In genomic region chr1:173164178-173164577, GRCh38 we compare ENCODE assay signal across 31 cellular contexts.
"Had no signal": no experiment of that assay in that cellular context is flagged by ENCODE, and none has a peak within 500 bp of the region (broad histone marks: within the 10 kb centered on the region; RNA-seq: fewer than 3 reads in every experiment).

No MANE protein-coding gene starts in this region.

- ATAC-seq: activated CD4-positive, alpha-beta T cell treated with anti-CD3 and anti-CD28 coated beads for 36 hours; activated naive CD4-positive, alpha-beta T cell treated with anti-CD3 and anti-CD28 coated beads, Interleukin-2, amount 50 U/mL, for 72 hours; activated T-cell treated with anti-CD3 and anti-CD28 coated beads, Interleukin-2, amount 50 U/mL, for 72 hours; esophagus mucosa; T-helper 17 cell had no signal

- H3K4me1 Mint-ChIP-seq: activated CD4-positive, alpha-beta T cell treated with anti-CD3 and anti-CD28 coated beads, Interleukin-2, amount 10 ng/mL, durations not matched to agents 24 days and 14 days; activated naive CD4-positive, alpha-beta T cell treated with anti-CD3 and anti-CD28 coated beads, Interleukin-2, amount 10 ng/mL, durations not matched to agents 7 days and 5 days; T-helper 17 cell had no signal

- H3K4me1 ChIP-seq: ascending aorta had no signal

- H3K9me3 Mint-ChIP-seq: activated CD4-positive, alpha-beta memory T cell treated with anti-CD3 and anti-CD28 coated beads, Interleukin-2, amount 10 ng/mL, durations not matched to agents 7 days and 5 days; activated naive CD4-positive, alpha-beta T cell treated with anti-CD3 and anti-CD28 coated beads, Interleukin-2, amount 10 ng/mL, durations not matched to agents 7 days and 5 days; activated naive CD4-positive, alpha-beta T cell treated with anti-CD3 and anti-CD28 coated beads, Interleukin-2, amount 50 U/mL, for 72 hours; activated T-cell treated with anti-CD3 and anti-CD28 coated beads, Interleukin-2, amount 50 U/mL, for 24 hours; activated T-cell treated with anti-CD3 and anti-CD28 coated beads, Interleukin-2, amount 50 U/mL, for 72 hours; central memory CD8-positive, alpha-beta T cell; dendritic cell treated with granulocyte-macrophage colony-stimulating factor and Interleukin-4, amounts not matched to agents 40 ng/mL and 50 ng/mL, for 4 days; endodermal cell; T-helper 2 cell treated with Interferon-gamma antibody and Interleukin-4, amounts not matched to agents 5 μg/mL and 100 μg/mL, for 36 hours had no signal

- H3K4me3 Mint-ChIP-seq: activated CD4-positive, alpha-beta memory T cell treated with anti-CD3 and anti-CD28 coated beads, Interleukin-2, amount 10 ng/mL, durations not matched to agents 7 days and 5 days; activated CD4-positive, alpha-beta T cell treated with anti-CD3 and anti-CD28 coated beads for 36 hours; activated CD4-positive, alpha-beta T cell treated with anti-CD3 and anti-CD28 coated beads, Interleukin-2, amount 10 ng/mL, durations not matched to agents 24 days and 14 days; activated naive CD4-positive, alpha-beta T cell treated with anti-CD3 and anti-CD28 coated beads, Interleukin-2, amount 10 ng/mL, durations not matched to agents 7 days and 5 days; activated naive CD8-positive, alpha-beta T cell treated with anti-CD3 and anti-CD28 coated beads, Interleukin-2, amount 10 ng/mL, durations not matched to agents 7 days and 5 days; activated T-cell treated with anti-CD3 and anti-CD28 coated beads, Interleukin-2, amount 50 U/mL, for 24 hours; activated T-cell treated with anti-CD3 and anti-CD28 coated beads, Interleukin-2, amount 50 U/mL, for 72 hours; central memory CD8-positive, alpha-beta T cell; dendritic cell treated with granulocyte-macrophage colony-stimulating factor and Interleukin-4, amounts not matched to agents 40 ng/mL and 50 ng/mL, for 4 days; endodermal cell; T-helper 17 cell; T-helper 2 cell treated with Interferon-gamma antibody and Interleukin-4, amounts not matched to agents 5 μg/mL and 100 μg/mL, for 36 hours had no signal

- DNase-seq: activated CD4-positive, alpha-beta memory T cell treated with anti-CD3 and anti-CD28 coated beads, Interleukin-2, amount 10 ng/mL, durations not matched to agents 7 days and 5 days; activated CD4-positive, alpha-beta T cell treated with anti-CD3 and anti-CD28 coated beads for 36 hours; activated CD4-positive, alpha-beta T cell treated with anti-CD3 and anti-CD28 coated beads, Interleukin-2, amount 10 ng/mL, durations not matched to agents 24 days and 14 days; activated CD4-positive, CD25-positive, alpha-beta regulatory T cell; activated CD4-positive, CD25-positive, alpha-beta regulatory T cell treated with anti-CD3 and anti-CD28 coated beads, Interleukin-2, amount 50 U/mL, for 72 hours; activated CD8-positive, alpha-beta memory T cell treated with anti-CD3 and anti-CD28 coated beads, Interleukin-2, amount 50 U/mL, for 48 hours; activated gamma-delta T cell; activated naive CD4-positive, alpha-beta T cell; activated naive CD4-positive, alpha-beta T cell treated with anti-CD3 and anti-CD28 coated beads, Interleukin-2, amount 10 ng/mL, durations not matched to agents 7 days and 5 days; activated naive CD8-positive, alpha-beta T cell treated with anti-CD3 and anti-CD28 coated beads, Interleukin-2, amount 10 ng/mL, durations not matched to agents 7 days and 5 days; activated T-cell treated with anti-CD3 and anti-CD28 coated beads for 4 hours; activated T-cell treated with anti-CD3 and anti-CD28 coated beads, Interleukin-2, amount 50 U/mL, for 24 hours; activated T-cell treated with anti-CD3 and anti-CD28 coated beads, Interleukin-2, amount 50 U/mL, for 72 hours; brain microvascular endothelial cell; dorsolateral prefrontal cortex; effector memory CD4-positive, alpha-beta T cell; foreskin fibroblast; T-helper 1 cell; T-helper 17 cell; T1000; WERI-Rb-1 had no signal

- H3K36me3 Mint-ChIP-seq: activated naive CD4-positive, alpha-beta T cell treated with anti-CD3 and anti-CD28 coated beads, Interleukin-2, amount 10 ng/mL, durations not matched to agents 7 days and 5 days; activated naive CD4-positive, alpha-beta T cell treated with anti-CD3 and anti-CD28 coated beads, Interleukin-2, amount 50 U/mL, for 72 hours; activated naive CD8-positive, alpha-beta T cell treated with anti-CD3 and anti-CD28 coated beads, Interleukin-2, amount 10 ng/mL, durations not matched to agents 7 days and 5 days had no signal

- FAIRE-seq: bronchial epithelial cell, frontal cortex had no signal

- H3K27me3 ChIP-seq: ascending aorta, brain microvascular endothelial cell, dorsolateral prefrontal cortex had no signal

- H3K27ac Mint-ChIP-seq: activated CD4-positive, alpha-beta memory T cell treated with anti-CD3 and anti-CD28 coated beads, Interleukin-2, amount 10 ng/mL, durations not matched to agents 7 days and 5 days; activated CD4-positive, alpha-beta T cell treated with anti-CD3 and anti-CD28 coated beads for 36 hours; activated CD4-positive, alpha-beta T cell treated with anti-CD3 and anti-CD28 coated beads, Interleukin-2, amount 10 ng/mL, durations not matched to agents 24 days and 14 days; activated naive CD4-positive, alpha-beta T cell treated with anti-CD3 and anti-CD28 coated beads, Interleukin-2, amount 10 ng/mL, durations not matched to agents 7 days and 5 days; activated naive CD4-positive, alpha-beta T cell treated with anti-CD3 and anti-CD28 coated beads, Interleukin-2, amount 50 U/mL, for 72 hours; activated naive CD8-positive, alpha-beta T cell treated with anti-CD3 and anti-CD28 coated beads, Interleukin-2, amount 10 ng/mL, durations not matched to agents 7 days and 5 days; activated T-cell treated with anti-CD3 and anti-CD28 coated beads, Interleukin-2, amount 50 U/mL, for 24 hours; activated T-cell treated with anti-CD3 and anti-CD28 coated beads, Interleukin-2, amount 50 U/mL, for 72 hours; dendritic cell treated with granulocyte-macrophage colony-stimulating factor and Interleukin-4, amounts not matched to agents 40 ng/mL and 50 ng/mL, for 4 days; endodermal cell; T-helper 17 cell; T-helper 2 cell treated with Interferon-gamma antibody and Interleukin-4, amounts not matched to agents 5 μg/mL and 100 μg/mL, for 36 hours had no signal

- H3K4me3 ChIP-seq: ascending aorta, coronary artery, dorsolateral prefrontal cortex had no signal

- H3K27me3 Mint-ChIP-seq: activated CD4-positive, alpha-beta memory T cell treated with anti-CD3 and anti-CD28 coated beads, Interleukin-2, amount 10 ng/mL, durations not matched to agents 7 days and 5 days; activated CD4-positive, alpha-beta T cell treated with anti-CD3 and anti-CD28 coated beads for 36 hours; activated CD4-positive, alpha-beta T cell treated with anti-CD3 and anti-CD28 coated beads, Interleukin-2, amount 10 ng/mL, durations not matched to agents 24 days and 14 days; activated naive CD4-positive, alpha-beta T cell treated with anti-CD3 and anti-CD28 coated beads, Interleukin-2, amount 10 ng/mL, durations not matched to agents 7 days and 5 days; activated naive CD8-positive, alpha-beta T cell treated with anti-CD3 and anti-CD28 coated beads, Interleukin-2, amount 10 ng/mL, durations not matched to agents 7 days and 5 days; activated T-cell treated with anti-CD3 and anti-CD28 coated beads, Interleukin-2, amount 50 U/mL, for 24 hours; central memory CD8-positive, alpha-beta T cell; dendritic cell treated with granulocyte-macrophage colony-stimulating factor and Interleukin-4, amounts not matched to agents 40 ng/mL and 50 ng/mL, for 4 days; T-helper 17 cell had no signal

- H3K36me3 ChIP-seq: ascending aorta, brain microvascular endothelial cell, WERI-Rb-1 had no signal

- H3K27ac ChIP-seq: ascending aorta, brain microvascular endothelial cell, coronary artery, dorsolateral prefrontal cortex, WERI-Rb-1 had no signal
